8 cellular contexts compared by ENCODE assay signal in genomic region chr18:9915291-9916066, GRCh38. TPM values are rescaled to one million over a fixed set of nuclear protein-coding genes. Genes with fewer than 3 reads are reported as not detected.
DNase-seq lines count a peak whose midpoint lies in the region; ATAC-seq lines count a peak whose summit lies in the region.

No MANE protein-coding gene starts in this region.

- H3K27me3 ChIP-seq in iPS-20b (ENCODE audit: insufficient read depth, low read length), result no peaks in the 10 kb centered on the region
- H3K27me3 ChIP-seq in stomach smooth muscle (ENCODE audit: control insufficient read depth in 1 of 2, insufficient read depth in 2 of 2, low read length in 2 of 2), result no peaks in the 10 kb centered on the region

- no peaks in the 10 kb centered on the region for H3K36me3 ChIP-seq in iPS-20b (ENCODE audit: insufficient read depth, low read depth, low read length)
- H3K36me3 ChIP-seq in stomach smooth muscle (ENCODE audit: control insufficient read depth in 2 of 2, insufficient read depth in 2 of 2, low read length in 2 of 2), result no peaks in the 10 kb centered on the region

- H3K9ac ChIP-seq in iPS-20b (ENCODE audit: low read depth, low read length) (peak overlapping the region; percentile 74), stomach smooth muscle (ENCODE audit: low read length in 2 of 2) (peak overlapping the region; percentile 80 to 82)

- DNase-seq in T-helper 1 cell (no peak), NCI-H446 treated with DMSO at 0.1 percent for 48 hours (lab: John Stamatoyannopoulos, UW) (no peak)
- no peak for DNase-seq in activated naive CD8-positive, alpha-beta T cell treated with anti-CD3 and anti-CD28 coated beads for 36 hours
- DNase-seq in activated CD8-positive, alpha-beta memory T cell treated with anti-CD3 and anti-CD28 coated beads for 24 hours, result no peak

- H3K4me1 Mint-ChIP-seq in T-helper 1 cell treated with Interleukin-12 subunit alpha and Interleukin-12 subunit beta and Interleukin-4 antibody, amounts not matched to agents 30 μg/mL and 1 μg/mL, for 36 hours (ENCODE audit: low read depth), result peaks cover 18% of the 10 kb centered on the region
- peaks cover 20% of the 10 kb centered on the region for H3K4me1 Mint-ChIP-seq in activated naive CD8-positive, alpha-beta T cell treated with anti-CD3 and anti-CD28 coated beads for 36 hours

- no peaks in the 10 kb centered on the region for H3K36me3 Mint-ChIP-seq in T-helper 1 cell treated with Interleukin-12 subunit alpha and Interleukin-12 subunit beta and Interleukin-4 antibody, amounts not matched to agents 30 μg/mL and 1 μg/mL, for 36 hours (ENCODE audit: low read depth)
- H3K36me3 Mint-ChIP-seq in activated naive CD8-positive, alpha-beta T cell treated with anti-CD3 and anti-CD28 coated beads for 36 hours, result no peaks in the 10 kb centered on the region

- H3K4me3 Mint-ChIP-seq in T-helper 1 cell treated with Interleukin-12 subunit alpha and Interleukin-12 subunit beta and Interleukin-4 antibody, amounts not matched to agents 30 μg/mL and 1 μg/mL, for 36 hours, result peak overlapping the region; percentile 82
- peak overlapping the region; percentile 88 for H3K4me3 Mint-ChIP-seq in activated naive CD8-positive, alpha-beta T cell treated with anti-CD3 and anti-CD28 coated beads for 36 hours

- ATAC-seq in HG03108 (IDR thresholded peaks at IDR 0.05; ENCODE audit: unreplicated experiment), result no peak

- H3K27ac ChIP-seq in iPS-20b (ENCODE audit: low read length) (no peak overlapping the region), stomach smooth muscle (ENCODE audit: low read length) (peak overlapping the region; percentile 92)

- no peaks in the 10 kb centered on the region for H3K9me3 Mint-ChIP-seq in T-helper 1 cell treated with Interleukin-12 subunit alpha and Interleukin-12 subunit beta and Interleukin-4 antibody, amounts not matched to agents 30 μg/mL and 1 μg/mL, for 36 hours
- H3K9me3 Mint-ChIP-seq in activated naive CD8-positive, alpha-beta T cell treated with anti-CD3 and anti-CD28 coated beads for 36 hours, result peaks cover 3% of the 10 kb centered on the region

- H3K4me1 ChIP-seq in iPS-20b (ENCODE audit: insufficient read depth, low read length), result peaks cover 27% of the 10 kb centered on the region
- peaks cover 17% of the 10 kb centered on the region for H3K4me1 ChIP-seq in stomach smooth muscle (ENCODE audit: control insufficient read depth, insufficient read depth, low read length)

- H3K27me3 Mint-ChIP-seq in T-helper 1 cell treated with Interleukin-12 subunit alpha and Interleukin-12 subunit beta and Interleukin-4 antibody, amounts not matched to agents 30 μg/mL and 1 μg/mL, for 36 hours (ENCODE audit: low read depth), result no peaks in the 10 kb centered on the region
- no peaks in the 10 kb centered on the region for H3K27me3 Mint-ChIP-seq in activated naive CD8-positive, alpha-beta T cell treated with anti-CD3 and anti-CD28 coated beads for 36 hours

- H3K4me3 ChIP-seq in iPS-20b (ENCODE audit: low read length) (peak overlapping the region; percentile 90), stomach smooth muscle (ENCODE audit: low read length in 2 of 2) (peak overlapping the region; percentile 71 to 91)

- H3K9me3 ChIP-seq in iPS-20b (ENCODE audit: insufficient read depth, low read depth, low read length) (no peaks in the 10 kb centered on the region), stomach smooth muscle (ENCODE audit: control insufficient read depth in 2 of 2, low read length in 2 of 2) (no peaks in the 10 kb centered on the region)

- peak overlapping the region; percentile 82 for H3K27ac Mint-ChIP-seq in T-helper 1 cell treated with Interleukin-12 subunit alpha and Interleukin-12 subunit beta and Interleukin-4 antibody, amounts not matched to agents 30 μg/mL and 1 μg/mL, for 36 hours
- peak overlapping the region; percentile 90 for H3K27ac Mint-ChIP-seq in activated naive CD8-positive, alpha-beta T cell treated with anti-CD3 and anti-CD28 coated beads for 36 hours

RNA-seq across cellular contexts. Expression of gene VAPA, which starts 1.7 kb away (rescaled TPM):
- total RNA-seq in activated naive CD8-positive, alpha-beta T cell treated with anti-CD3 and anti-CD28 coated beads for 36 hours, result 100 to 1,000 TPM; 157 to 172 TPM

RNA-seq across cellular contexts. Expression of gene TXNDC2, which starts 29.7 kb away (rescaled TPM):
- total RNA-seq in activated naive CD8-positive, alpha-beta T cell treated with anti-CD3 and anti-CD28 coated beads for 36 hours, result not detected
